In the genomic region with DNA sequence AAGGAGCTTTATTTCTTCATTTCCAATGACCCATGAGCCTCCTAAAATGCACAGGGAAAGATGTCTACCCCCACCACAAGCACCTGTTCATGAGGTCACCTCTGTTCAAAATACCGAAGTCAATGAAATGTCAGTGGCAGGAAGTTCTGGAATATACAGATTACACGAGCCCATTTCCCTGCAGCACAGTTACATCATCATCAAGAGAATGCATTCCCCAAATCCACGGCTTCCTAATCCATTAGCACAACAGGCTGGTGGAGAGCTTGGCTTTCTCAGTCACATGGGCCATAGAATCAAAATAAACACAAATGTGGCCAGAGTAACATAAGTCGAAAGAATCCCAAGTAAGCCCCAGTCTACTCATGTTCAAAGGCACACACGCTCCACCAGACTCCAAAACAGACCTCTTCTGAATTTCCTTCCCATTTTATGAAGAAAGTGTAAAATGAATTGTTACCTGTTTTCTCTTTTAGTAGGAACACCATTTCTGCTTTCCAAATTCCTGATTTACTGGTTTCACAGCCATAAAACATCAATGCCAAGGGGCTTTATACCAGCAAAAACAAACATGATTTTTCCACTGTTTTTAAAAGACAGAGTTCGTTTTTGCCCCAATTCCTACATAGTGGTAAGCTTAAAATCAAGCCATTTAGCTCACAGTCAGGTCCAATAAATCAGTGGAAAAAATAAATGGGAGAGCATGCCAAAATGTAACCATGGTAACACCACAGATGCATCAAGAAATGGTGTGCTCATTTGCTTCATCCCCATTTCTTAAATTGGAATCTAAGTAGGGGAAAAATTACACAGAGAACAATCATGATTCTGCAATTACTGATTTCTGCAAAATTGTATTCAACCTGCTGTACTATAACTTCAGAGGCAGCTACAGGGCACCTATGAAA, we compare ENCODE assay signal across 16 cellular contexts.
DNase-seq lines count a peak whose midpoint lies in the region; ATAC-seq and TF ChIP-seq lines count a peak whose summit lies in the region.
"Had no signal": no experiment of that assay in that cellular context is flagged by ENCODE, and none has a peak within 500 bp of the region (broad histone marks: within the 10 kb centered on the region; RNA-seq: fewer than 3 reads in every experiment).

No MANE protein-coding gene starts in this region.

- no peak for ATAC-seq in activated T-helper 17 cell treated with anti-CD3 and anti-CD28 coated beads, Interleukin-2, amount 50 U/mL, for 72 hours (replicated peaks)
- ATAC-seq: T-helper 17 cell had no signal

- DNase-seq in AG04450 (ENCODE audit: low read depth, low spot score): peak; percentile 65
- DNase-seq in HFF-Myc (ENCODE audit: extremely low read depth, low read depth): peak; percentile 25
- peak; percentile 12 to 16 for DNase-seq in cardiac fibroblast (ENCODE audit: low read depth in 2 of 2)
- DNase-seq in kidney epithelial cell (ENCODE audit: low read depth): peak; percentile 10
- no peak for DNase-seq in HT-29 (ENCODE audit: low spot score)
- no peak for DNase-seq in stimulated activated CD4-positive, alpha-beta T cell treated with anti-CD3 and anti-CD28 coated beads, Interleukin-2, amount 100 ng/mL, for 48 hours
- DNase-seq in KG1 (lab: John Stamatoyannopoulos, UW): no peak
- DNase-seq: activated CD4-positive, alpha-beta memory T cell treated with anti-CD3 and anti-CD28 coated beads for 36 hours; activated naive CD4-positive, alpha-beta T cell; effector memory CD4-positive, alpha-beta T cell; GOT3; MV-4-11; T-helper 17 cell had no signal

- no peaks in the 10 kb centered on the region for H3K9me3 ChIP-seq in AG04450 (ENCODE audit: control insufficient read depth, insufficient read depth, low read length)

- H3K4me3 Mint-ChIP-seq in activated T-helper 17 cell treated with anti-CD3 and anti-CD28 coated beads, Interleukin-2, amount 50 U/mL, for 72 hours: no peak overlapping the region
- H3K4me3 Mint-ChIP-seq: activated CD4-positive, alpha-beta memory T cell treated with anti-CD3 and anti-CD28 coated beads for 36 hours; CD14-positive monocyte; T-helper 17 cell had no signal

- H3K27me3 Mint-ChIP-seq in activated T-helper 17 cell treated with anti-CD3 and anti-CD28 coated beads, Interleukin-2, amount 50 U/mL, for 72 hours: no peaks in the 10 kb centered on the region
- H3K27me3 Mint-ChIP-seq: activated CD4-positive, alpha-beta memory T cell treated with anti-CD3 and anti-CD28 coated beads for 36 hours; T-helper 17 cell had no signal

- no peak overlapping the region for H3K4me3 ChIP-seq in AG04450 (ENCODE audit: low read depth, low read length)
- no peak overlapping the region for H3K4me3 ChIP-seq in HFF-Myc (replicated peaks; ENCODE audit: low read depth, low read length)
- no peak overlapping the region for H3K4me3 ChIP-seq in cardiac fibroblast (replicated peaks in 1 of 2; ENCODE audit: low read depth in 2 of 2, low read length in 2 of 2)
- no peak overlapping the region for H3K4me3 ChIP-seq in kidney epithelial cell (ENCODE audit: low read depth, low read length)
- H3K4me3 ChIP-seq: skin epidermis had no signal

- CTCF ChIA-PET in AG04450 (lab: Charles Lee): no interaction called here

- H3K9me3 Mint-ChIP-seq in activated T-helper 17 cell treated with anti-CD3 and anti-CD28 coated beads, Interleukin-2, amount 50 U/mL, for 72 hours: no peaks in the 10 kb centered on the region
- H3K9me3 Mint-ChIP-seq: activated CD4-positive, alpha-beta memory T cell treated with anti-CD3 and anti-CD28 coated beads for 36 hours had no signal

- POLR2A ChIA-PET in AG04450 (lab: Yijun Ruan, JAX): no interaction called here

- no peak overlapping the region for H3K27ac Mint-ChIP-seq in activated T-helper 17 cell treated with anti-CD3 and anti-CD28 coated beads, Interleukin-2, amount 50 U/mL, for 72 hours
- H3K27ac Mint-ChIP-seq: activated CD4-positive, alpha-beta memory T cell treated with anti-CD3 and anti-CD28 coated beads for 36 hours; CD14-positive monocyte; T-helper 17 cell had no signal

- TF ChIP-seq CTCF in AG04450 (IDR thresholded peaks at IDR 0.05; ENCODE audit: low read depth, low read length) (no peak), HFF-Myc (IDR thresholded peaks at IDR 0.05; ENCODE audit: low read depth, low read length, missing control alignments) (no peak), cardiac fibroblast (IDR thresholded peaks at IDR 0.05; ENCODE audit: low read depth, low read length) (no peak), kidney epithelial cell (IDR thresholded peaks at IDR 0.05; ENCODE audit: insufficient read depth, low read length, poor library complexity, severe bottlenecking) (no peak)

- H3K36me3 ChIP-seq in kidney epithelial cell (ENCODE audit: control insufficient read depth, insufficient read depth, low read length): no peaks in the 10 kb centered on the region

- H3K36me3 Mint-ChIP-seq in activated T-helper 17 cell treated with anti-CD3 and anti-CD28 coated beads, Interleukin-2, amount 50 U/mL, for 72 hours (ENCODE audit: low read depth): no peaks in the 10 kb centered on the region
- H3K36me3 Mint-ChIP-seq: activated CD4-positive, alpha-beta memory T cell treated with anti-CD3 and anti-CD28 coated beads for 36 hours; CD14-positive monocyte had no signal

- H3K4me1 Mint-ChIP-seq in activated T-helper 17 cell treated with anti-CD3 and anti-CD28 coated beads, Interleukin-2, amount 50 U/mL, for 72 hours: no peaks in the 10 kb centered on the region
- H3K4me1 Mint-ChIP-seq: CD14-positive monocyte, T-helper 17 cell had no signal

- H3K27me3 ChIP-seq in AG04450 (ENCODE audit: control insufficient read depth, insufficient read depth, low read length): no peaks in the 10 kb centered on the region
- no peaks in the 10 kb centered on the region for H3K27me3 ChIP-seq in kidney epithelial cell (ENCODE audit: control insufficient read depth, insufficient read depth, low read length)

- peak overlapping the region; percentile 22 for H3K27ac ChIP-seq in AG04450 (ENCODE audit: low read depth, low read length)
- H3K27ac ChIP-seq: skin epidermis had no signal

Comparison
In these comparisons a context has a peak if more than half of its experiments do, and no peak if none do; other contexts are left out.
1. DNase-seq: peak in AG04450 (single experiment), HFF-Myc (single experiment), cardiac fibroblast (2 of 2) and kidney epithelial cell (single experiment); none in HT-29 (single experiment), stimulated activated CD4-positive, alpha-beta T cell treated with anti-CD3 and anti-CD28 coated beads, Interleukin-2, amount 100 ng/mL, for 48 hours (0 of 2) and KG1 (single experiment).